ENCODE assay signal across 8 cellular contexts in genomic region chr2:218074031-218074430, GRCh38. TPM values are rescaled to one million over a fixed set of nuclear protein-coding genes. Genes with fewer than 3 reads are reported as not detected.
DNase-seq lines count a peak whose midpoint lies in the region; ATAC-seq and TF ChIP-seq lines count a peak whose summit lies in the region.

No MANE protein-coding gene starts in this region.

- CTCF ChIA-PET in activated CD4-positive, alpha-beta T cell treated with anti-CD3 and anti-CD28 coated beads, Interleukin-2, amount 10 ng/mL, durations not matched to agents 7 days and 5 days (lab: Charles Lee), result interaction anchor here (0.5 to 1.7 kb wide), 8 partner anchors 9 to 288 kb away, joined by 3 to 5 read pairs (median 3); no protein-coding TSS in a partner anchor

- peaks cover 3% of the 10 kb centered on the region for H3K4me1 Mint-ChIP-seq in activated CD4-positive, alpha-beta T cell treated with anti-CD3 and anti-CD28 coated beads, Interleukin-2, amount 10 ng/mL, durations not matched to agents 7 days and 5 days

- H3K27me3 Mint-ChIP-seq in activated CD4-positive, alpha-beta T cell treated with anti-CD3 and anti-CD28 coated beads, Interleukin-2, amount 10 ng/mL, durations not matched to agents 7 days and 5 days, result no peaks in the 10 kb centered on the region

- no peaks in the 10 kb centered on the region for H3K36me3 Mint-ChIP-seq in activated CD4-positive, alpha-beta T cell treated with anti-CD3 and anti-CD28 coated beads, Interleukin-2, amount 10 ng/mL, durations not matched to agents 7 days and 5 days (ENCODE audit: low read depth)

- H3K4me3 ChIP-seq in LNCaP clone FGC (ENCODE audit: low read depth, low read length) (no peak overlapping the region), ascending aorta (no peak overlapping the region), lung (no peak overlapping the region)

- 50 to 52% methylated on average over 7 of the region's 7 CpGs for WGBS in lung, 2 donors

- H3K36me3 ChIP-seq in ascending aorta, result no peaks in the 10 kb centered on the region
- no peaks in the 10 kb centered on the region for H3K36me3 ChIP-seq in lung (ENCODE audit: control insufficient read depth in 2 of 2, insufficient read depth in 2 of 2, low read length in 2 of 2)

- H3K9me3 Mint-ChIP-seq in activated CD4-positive, alpha-beta T cell treated with anti-CD3 and anti-CD28 coated beads, Interleukin-2, amount 10 ng/mL, durations not matched to agents 7 days and 5 days, result no peaks in the 10 kb centered on the region

- DNase-seq in activated CD4-positive, alpha-beta T cell treated with anti-CD3 and anti-CD28 coated beads, Interleukin-2, amount 10 ng/mL, durations not matched to agents 7 days and 5 days, result peak; percentile 34
- DNase-seq in activated CD4-positive, alpha-beta T cell treated with anti-CD3 and anti-CD28 coated beads for 4 hours, result no peak
- no peak for DNase-seq in LNCaP clone FGC (ENCODE audit: low read depth)
- no peak for DNase-seq in ascending aorta (ENCODE audit: low spot score in 2 of 2)
- no peak for DNase-seq in lung (ENCODE audit: low spot score)
- no peak for DNase-seq in SHP77 treated with DMSO at 0.1 percent for 48 hours (lab: John Stamatoyannopoulos, UW)
- no peak for DNase-seq in GF-D8 (lab: John Stamatoyannopoulos, UW)

- no peak overlapping the region for H3K27ac ChIP-seq in ascending aorta
- H3K27ac ChIP-seq in lung (ENCODE audit: low read depth in 1 of 2, low read length in 1 of 2), result no peak overlapping the region

- no peaks in the 10 kb centered on the region for H3K4me1 ChIP-seq in ascending aorta
- H3K4me1 ChIP-seq in lung (ENCODE audit: control insufficient read depth in 2 of 2, insufficient read depth in 2 of 2, low read length in 2 of 2), result no peaks in the 10 kb centered on the region

- POLR2A ChIA-PET in activated CD4-positive, alpha-beta T cell treated with anti-CD3 and anti-CD28 coated beads, Interleukin-2, amount 10 ng/mL, durations not matched to agents 7 days and 5 days (lab: Charles Lee), result interaction anchor here (0.6 to 0.7 kb wide), 2 partner anchors 40 to 152 kb away, joined by 3 to 5 read pairs; no protein-coding TSS in a partner anchor

- peak; percentile 35; the same call in 1 of the 2 replicates for TF ChIP-seq CTCF in LNCaP clone FGC (IDR thresholded peaks at IDR 0.05; ENCODE audit: control insufficient read depth, extremely low read depth, insufficient read depth)
- TF ChIP-seq CTCF in ascending aorta (IDR thresholded peaks at IDR 0.05), result peak in 2 of 3 experiments; percentile 16 to 32
- no peak for TF ChIP-seq CTCF in lung (IDR thresholded peaks at IDR 0.05; ENCODE audit: control extremely low read depth, extremely low read depth)

- H3K27me3 ChIP-seq in ascending aorta, result no peaks in the 10 kb centered on the region
- H3K27me3 ChIP-seq in lung (ENCODE audit: control insufficient read depth, insufficient read depth), result no peaks in the 10 kb centered on the region

- intact Hi-C loops in ascending aorta (cut with DNase I), result no loop called here

- ATAC-seq in lung (ENCODE audit: insufficient read depth, low FRiP score), result peak; percentile 51
- ATAC-seq in GM21825 (IDR thresholded peaks at IDR 0.05; ENCODE audit: unreplicated experiment), result no peak

- no peak overlapping the region for H3K4me3 Mint-ChIP-seq in activated CD4-positive, alpha-beta T cell treated with anti-CD3 and anti-CD28 coated beads, Interleukin-2, amount 10 ng/mL, durations not matched to agents 7 days and 5 days

- H3K9me3 ChIP-seq in ascending aorta (no peaks in the 10 kb centered on the region), lung (ENCODE audit: control insufficient read depth in 2 of 2, insufficient read depth in 1 of 2, low read length in 1 of 2) (no peaks in the 10 kb centered on the region)

- H3K27ac Mint-ChIP-seq in activated CD4-positive, alpha-beta T cell treated with anti-CD3 and anti-CD28 coated beads, Interleukin-2, amount 10 ng/mL, durations not matched to agents 7 days and 5 days, result no peak overlapping the region

RNA-seq across cellular contexts. Expression of gene RUFY4, which starts 5.0 kb away (rescaled TPM):
- total RNA-seq in activated CD4-positive, alpha-beta T cell treated with anti-CD3 and anti-CD28 coated beads, Interleukin-2, amount 10 ng/mL, durations not matched to agents 7 days and 5 days, result 1 to 10 TPM; 2.1 to 2.7 TPM
- total RNA-seq in ascending aorta, result not detected
- under 1 TPM; 0.15 to 0.31 TPM for total RNA-seq in lung
- under 1 TPM; 0.43 to 0.57 TPM for polyA plus RNA-seq in lung

RNA-seq across cellular contexts. Expression of gene CXCR2, which starts 51.8 kb away (rescaled TPM):
- total RNA-seq in activated CD4-positive, alpha-beta T cell treated with anti-CD3 and anti-CD28 coated beads, Interleukin-2, amount 10 ng/mL, durations not matched to agents 7 days and 5 days, result under 1 TPM; 0.20 to 0.37 TPM
- total RNA-seq in ascending aorta, result not detected
- total RNA-seq in lung, result 1 to 10 TPM; 1.6 to 7.4 TPM
- polyA plus RNA-seq in lung, result 10 to 100 TPM in 1 of 2 donors, under 1 TPM in 1; 0.73 to 31.5 TPM
